In genomic region chr12:74963304-74963703, GRCh38 we compare ENCODE assay signal across 23 cellular contexts.
"Had no signal": no experiment of that assay in that cellular context is flagged by ENCODE, and none has a peak within 500 bp of the region (broad histone marks: within the 10 kb centered on the region; RNA-seq: fewer than 3 reads in every experiment).

No MANE protein-coding gene starts in this region.

- H3K9me3 ChIP-seq: esophagus muscularis mucosa, gastrocnemius medialis, left lung, lower lobe of right lung, prostate gland, spleen, thoracic aorta, transverse colon had no signal

- ATAC-seq: gastrocnemius medialis; heart right ventricle; natural killer cell treated with Interleukin-12 subunit alpha and Interleukin-12 subunit beta and Interleukin-15 and Interleukin-18, amount 100 ng/mL, for 72 hours; sciatic nerve; stimulated activated naive B cell treated with anti-CD40 and anti-IgM and Interleukin-4, amounts not matched to agents 10 μg/mL and 1 μg/mL and 100 μg/mL, for 72 hours; stimulated activated naive CD8-positive, alpha-beta T cell treated with anti-CD3 and anti-CD28 coated beads, Interleukin-15, amount 100 ng/mL, for 72 hours had no signal

- H3K4me1 ChIP-seq: esophagus muscularis mucosa, gastrocnemius medialis, heart right ventricle, left lung, lower lobe of right lung, parathyroid adenoma, prostate gland, spleen, transverse colon had no signal

- H2AFZ ChIP-seq: parathyroid adenoma had no signal

- H3K4me3 ChIP-seq: esophagus muscularis mucosa, gastrocnemius medialis, heart right ventricle, left lung, lower lobe of right lung, prostate gland, spleen, thoracic aorta, transverse colon had no signal

- H3K9ac ChIP-seq: parathyroid adenoma had no signal

- H3K79me2 ChIP-seq: parathyroid adenoma had no signal

- H3K27me3 ChIP-seq: esophagus muscularis mucosa, gastrocnemius medialis, heart right ventricle, left lung, spleen, transverse colon had no signal

- H3K36me3 ChIP-seq: esophagus muscularis mucosa, gastrocnemius medialis, heart right ventricle, left lung, lower lobe of right lung, prostate gland, spleen, thoracic aorta, transverse colon had no signal

- H3K27ac ChIP-seq: esophagus muscularis mucosa, gastrocnemius medialis, heart right ventricle, lower lobe of right lung, parathyroid adenoma, prostate gland, spleen, thoracic aorta, transverse colon had no signal

- DNase-seq: effector memory CD4-positive, alpha-beta T cell; gastrocnemius medialis; heart right ventricle; islet precursor cell; left lung; lower lobe of right lung; midbrain; occipital lobe; retina; spleen; stimulated activated CD4-positive, alpha-beta T cell treated with anti-CD3 and anti-CD28 coated beads, Interleukin-15, amount 100 ng/mL, for 24 hours; stimulated activated CD4-positive, alpha-beta T cell treated with anti-CD3 and anti-CD28 coated beads, Interleukin-1b, Interleukin-23, amount 100 ng/mL, for 48 hours; stimulated activated CD4-positive, alpha-beta T cell treated with anti-CD3 and anti-CD28 coated beads, Interleukin-4, amount 100 ng/mL, for 4 hours; stimulated activated naive B cell treated with anti-CD40 and anti-IgM and Interleukin-4, amounts not matched to agents 10 μg/mL and 1 μg/mL and 100 μg/mL, for 72 hours; stimulated activated naive CD8-positive, alpha-beta T cell treated with anti-CD3 and anti-CD28 coated beads, Interleukin-15, amount 100 ng/mL, for 72 hours; substantia nigra; transverse colon had no signal
